Comparison of ENCODE assay signal across 22 cellular contexts in the genomic region with DNA sequence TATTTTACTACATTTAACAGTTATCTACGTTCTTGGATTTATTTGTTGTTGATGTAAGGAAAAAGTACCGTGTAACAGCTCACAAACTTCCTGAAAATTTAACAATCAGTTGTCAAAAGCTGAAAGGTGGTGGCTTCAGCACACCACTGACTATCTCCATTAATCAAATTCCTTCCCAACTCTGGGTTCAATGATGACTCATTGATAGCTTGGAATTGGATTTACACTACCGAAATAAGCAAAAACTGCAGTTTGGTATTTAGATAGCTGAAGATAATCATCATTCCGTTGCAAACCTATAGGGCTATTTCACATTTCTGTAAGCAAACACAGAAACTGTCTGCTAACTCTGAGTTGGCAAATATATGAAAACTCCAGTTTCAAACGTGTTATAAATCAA.
DNase-seq lines count a peak whose midpoint lies in the region; ATAC-seq and TF ChIP-seq lines count a peak whose summit lies in the region.
"Had no signal": no experiment of that assay in that cellular context is flagged by ENCODE, and none has a peak within 500 bp of the region (broad histone marks: within the 10 kb centered on the region; RNA-seq: fewer than 3 reads in every experiment).

No MANE protein-coding gene starts in this region.

- no TSS peak for BruUV-seq in IMR-90 (replicated peaks; lab: Mats Ljungman, UMichigan)

- H4K20me1 ChIP-seq in IMR-90 (ENCODE audit: insufficient read depth, low read length): no peaks in the 10 kb centered on the region
- H4K20me1 ChIP-seq: BLaER1 treated with 17β-estradiol and CSF1 and Interleukin-3, amounts not matched to agents 10 nM and 100 nM had no signal

- no peaks in the 10 kb centered on the region for H3K9me3 ChIP-seq in IMR-90 (ENCODE audit: control insufficient read depth, insufficient read depth, low read length)
- H3K9me3 ChIP-seq in trophoblast cell (ENCODE audit: insufficient read depth, low read depth, low read length): no peaks in the 10 kb centered on the region
- H3K9me3 ChIP-seq: A549; BE2C; BLaER1 treated with 17β-estradiol and CSF1 and Interleukin-3, amounts not matched to agents 10 nM and 100 nM; HAP-1 had no signal

- in situ Hi-C loops in IMR-90 (cut with MboI; ENCODE audit: low sequenced_read_pairs): no loop called here

- no peak overlapping the region for H3K9ac ChIP-seq in IMR-90 (ENCODE audit: low read depth, low read length)
- H3K9ac ChIP-seq in trophoblast cell (ENCODE audit: low read length): no peak overlapping the region
- H3K9ac ChIP-seq: BLaER1 treated with 17β-estradiol and CSF1 and Interleukin-3, amounts not matched to agents 10 nM and 100 nM had no signal

- H3K4me1 ChIP-seq in IMR-90 (ENCODE audit: control insufficient read depth, insufficient read depth, low read length): no peaks in the 10 kb centered on the region
- no peaks in the 10 kb centered on the region for H3K4me1 ChIP-seq in trophoblast cell (ENCODE audit: control insufficient read depth in 1 of 2, insufficient read depth in 2 of 2, low read length in 2 of 2)
- H3K4me1 ChIP-seq: A549; BE2C; BLaER1 treated with 17β-estradiol and CSF1 and Interleukin-3, amounts not matched to agents 10 nM and 100 nM had no signal

- H3K14ac ChIP-seq in IMR-90 (replicated peaks; ENCODE audit: low read depth, low read length) (no peak overlapping the region), trophoblast cell (ENCODE audit: low read length) (no peak overlapping the region)

- H2AK9ac ChIP-seq in IMR-90 (replicated peaks; ENCODE audit: low read depth, low read length, poor library complexity): no peak overlapping the region

- no peak overlapping the region for H4K5ac ChIP-seq in IMR-90 (ENCODE audit: low read depth, low read length)

- H3K79me1 ChIP-seq in IMR-90 (ENCODE audit: low read depth in 1 of 2, low read length in 2 of 2) (no peaks in the 10 kb centered on the region), trophoblast cell (ENCODE audit: low read length) (no peaks in the 10 kb centered on the region)

- no peak for TF ChIP-seq RAD21 in IMR-90 (IDR thresholded peaks at IDR 0.05; ENCODE audit: low read length)

- no peak for TF ChIP-seq CTCF in IMR-90 (conservative IDR thresholded peaks at IDR 0.05; ENCODE audit: low read depth, low read length)

- no peak overlapping the region for H3K56ac ChIP-seq in IMR-90 (ENCODE audit: extremely low read depth, insufficient read depth, low read length)

- no peaks in the 10 kb centered on the region for H3K27me3 ChIP-seq in IMR-90 (ENCODE audit: control insufficient read depth, insufficient read depth, low read length)
- H3K27me3 ChIP-seq in trophoblast cell (ENCODE audit: insufficient read depth, low read length): no peaks in the 10 kb centered on the region
- H3K27me3 ChIP-seq: BE2C; BLaER1 treated with 17β-estradiol and CSF1 and Interleukin-3, amounts not matched to agents 10 nM and 100 nM had no signal

- no CpG with 5 or more reads among the region's 5 CpGs for WGBS in IMR-90 (ENCODE audit: extremely low coverage in 2 of 2, insufficient read length in 1 of 2), 2 experiments
- WGBS in trophoblast cell (ENCODE audit: extremely low coverage, insufficient coverage, insufficient read length): no CpG with 5 or more reads among the region's 5 CpGs

- H3K4me2 ChIP-seq in IMR-90 (ENCODE audit: low read depth, low read length): no peak overlapping the region
- H3K4me2 ChIP-seq in trophoblast cell (ENCODE audit: low read length): no peak overlapping the region
- H3K4me2 ChIP-seq: A549; BLaER1 treated with 17β-estradiol and CSF1 and Interleukin-3, amounts not matched to agents 10 nM and 100 nM had no signal

- H3K4me3 ChIP-seq in IMR-90 (ENCODE audit: insufficient read depth, low read depth, low read length) (no peak overlapping the region), trophoblast cell (ENCODE audit: low read depth, low read length) (no peak overlapping the region)
- H3K4me3 ChIP-seq: A549; BLaER1 treated with 17β-estradiol and CSF1 and Interleukin-3, amounts not matched to agents 10 nM and 100 nM; HAP-1 had no signal

- H2BK120ac ChIP-seq in IMR-90 (ENCODE audit: low read depth, low read length) (no peak overlapping the region), trophoblast cell (ENCODE audit: insufficient read depth, low read length, poor library complexity) (no peak overlapping the region)

- H3K9me1 ChIP-seq in IMR-90 (ENCODE audit: insufficient read depth, low read length): no peaks in the 10 kb centered on the region

- TF ChIP-seq POLR2A in IMR-90 (IDR thresholded peaks at IDR 0.05; ENCODE audit: low read depth, low read length): no peak

- no peak overlapping the region for H2BK15ac ChIP-seq in IMR-90 (ENCODE audit: low read depth, low read length)

- H3K36me3 ChIP-seq in IMR-90 (ENCODE audit: control insufficient read depth, insufficient read depth, low read length) (no peaks in the 10 kb centered on the region), trophoblast cell (ENCODE audit: control insufficient read depth in 1 of 2, insufficient read depth in 2 of 2, low read length in 2 of 2) (no peaks in the 10 kb centered on the region)
- H3K36me3 ChIP-seq: BE2C; BLaER1 treated with 17β-estradiol and CSF1 and Interleukin-3, amounts not matched to agents 10 nM and 100 nM; HAP-1 had no signal

- H2AFZ ChIP-seq in IMR-90 (replicated peaks; ENCODE audit: low read length, poor library complexity): no peak overlapping the region
- no peak overlapping the region for H2AFZ ChIP-seq in trophoblast cell (ENCODE audit: insufficient read depth, low read length, poor library complexity)

- H2BK5ac ChIP-seq in IMR-90 (ENCODE audit: low read depth, low read length, poor library complexity, severe bottlenecking): no peak overlapping the region
- no peak overlapping the region for H2BK5ac ChIP-seq in trophoblast cell (ENCODE audit: low read depth, low read length, poor library complexity)

- H4K91ac ChIP-seq in IMR-90 (ENCODE audit: insufficient read depth, low read depth, low read length): no peak overlapping the region
- no peak overlapping the region for H4K91ac ChIP-seq in trophoblast cell (ENCODE audit: low read depth, low read length)

- H3K23ac ChIP-seq in IMR-90 (ENCODE audit: low read depth, low read length) (no peak overlapping the region), trophoblast cell (ENCODE audit: low read length) (no peak overlapping the region)

- dilution Hi-C loops in IMR-90 (cut with HindIII; ENCODE audit: low sequenced_read_pairs, unreplicated experiment): no loop called here

- H2AK5ac ChIP-seq in IMR-90 (ENCODE audit: low read depth, low read length) (no peak overlapping the region), trophoblast cell (ENCODE audit: low read length) (no peak overlapping the region)

- ATAC-seq in IMR-90 (ENCODE audit: low read depth): no peak
- no peak for ATAC-seq in HG03135 (IDR thresholded peaks at IDR 0.05; ENCODE audit: unreplicated experiment)
- no peak for ATAC-seq in HG03196 (IDR thresholded peaks at IDR 0.05; ENCODE audit: unreplicated experiment)
- ATAC-seq: A549 had no signal

- POLR2A ChIA-PET in IMR-90 (lab: Charles Lee; ENCODE audit: unreplicated experiment): no interaction called here

- no peak overlapping the region for H4K12ac ChIP-seq in trophoblast cell (ENCODE audit: low read depth, low read length)

- DNase-seq in IMR-90 (no peak), amniotic epithelial cell (ENCODE audit: low read depth) (peak; percentile 14), trophoblast cell (peak; percentile 26 to 78), DMS114 treated with DMSO at 0.1 percent for 48 hours (lab: John Stamatoyannopoulos, UW; ENCODE audit: unreplicated experiment) (no peak), Kasumi-1 (lab: John Stamatoyannopoulos, UW) (no peak)
- DNase-seq: 8988T; ACHN; AML-193; BE2C; CD4-positive, alpha-beta T cell; CD8-positive, alpha-beta memory T cell; DMS 273 treated with DMSO at 0.1 percent for 48 hours; DMS53; DMS79 treated with DMSO at 0.1 percent for 48 hours; GF-D8; GOT3; HFFc6 had no signal

- H2BK20ac ChIP-seq in IMR-90 (ENCODE audit: low read depth, low read length): no peak overlapping the region

- CTCF ChIA-PET in IMR-90 (lab: Yijun Ruan, JAX): interaction anchor here (0.6 to 1.7 kb wide), 2 partner anchors 9 to 18 kb away, joined by 3 to 5 read pairs; no protein-coding TSS in a partner anchor

- H3K4ac ChIP-seq in IMR-90 (ENCODE audit: low read depth, low read length): no peak overlapping the region
- no peak overlapping the region for H3K4ac ChIP-seq in trophoblast cell (ENCODE audit: low read depth, low read length)

- H4K8ac ChIP-seq in IMR-90 (ENCODE audit: low read depth in 2 of 2, low read length in 2 of 2): no peak overlapping the region
- H4K8ac ChIP-seq in trophoblast cell (ENCODE audit: low read depth, low read length): no peak overlapping the region

- H3K79me2 ChIP-seq in trophoblast cell (ENCODE audit: control insufficient read depth, insufficient read depth, low read length, poor library complexity): no peaks in the 10 kb centered on the region

- intact Hi-C loops in IMR-90 (cut with micrococcal nuclease): no loop called here

- H2BK12ac ChIP-seq in trophoblast cell (ENCODE audit: low read length): no peak overlapping the region

- H3K18ac ChIP-seq in IMR-90 (ENCODE audit: low read depth, low read length) (no peak overlapping the region), trophoblast cell (ENCODE audit: low read length) (no peak overlapping the region)

- H3K27ac ChIP-seq in IMR-90 (ENCODE audit: insufficient read depth, low read length): no peak overlapping the region
- H3K27ac ChIP-seq in trophoblast cell (ENCODE audit: low read depth, low read length): no peak overlapping the region
- H3K27ac ChIP-seq: A549; BLaER1 treated with 17β-estradiol and CSF1 and Interleukin-3, amounts not matched to agents 10 nM and 100 nM had no signal

TF ChIP-seq in IMR-90, 13 proteins besides CTCF, POLR2A, EP300 and RAD21:
- TF ChIP-seq FOS (IDR thresholded peaks at IDR 0.05; ENCODE audit: low read depth, low read length): 0 out of 2 replicates have a peak, but pooled peaks have one; percentile 4
- no peak for TF ChIP-seq BHLHE40 (IDR thresholded peaks at IDR 0.05; ENCODE audit: low read depth, low read length)
TF ChIP-seq in IMR-90: peak in this region for 1.

Comparison
In these comparisons a context has a peak if more than half of its experiments do, and no peak if none do; other contexts are left out.
1. DNase-seq: peak in amniotic epithelial cell (single experiment) and trophoblast cell (2 of 2); none in IMR-90 (single experiment), DMS114 treated with DMSO at 0.1 percent for 48 hours (single experiment) and Kasumi-1 (0 of 2).